8 cellular contexts compared by ENCODE assay signal in genomic region chr1:145979746-145980435, GRCh38. TPM values are rescaled to one million over a fixed set of nuclear protein-coding genes. Genes with fewer than 3 reads are reported as not detected.
DNase-seq lines count a peak whose midpoint lies in the region; ATAC-seq and TF ChIP-seq lines count a peak whose summit lies in the region.

No MANE protein-coding gene starts in this region.

- H3K9ac ChIP-seq in BLaER1, result peak overlapping the region; percentile 28

- H3K4me3 ChIP-seq in BLaER1 (peak overlapping the region; percentile 46), Peyer's patch (peak overlapping the region; percentile 7 to 35 (median 18)), fibroblast of pulmonary artery (replicated peaks; ENCODE audit: low read depth, low read length) (peak overlapping the region; percentile 8), spleen (peak overlapping the region in 5 of 8 donors; percentile 2 to 61 (median 10))

- H3K36me3 ChIP-seq in BLaER1, result no peaks in the 10 kb centered on the region
- no peaks in the 10 kb centered on the region for H3K36me3 ChIP-seq in Peyer's patch
- peaks cover 0 to 11% (median 0%) of the 10 kb centered on the region in 6 donors for H3K36me3 ChIP-seq in spleen

- DNase-seq in Peyer's patch (peak in 2 of 3 donors; percentile 41 to 73), fibroblast of pulmonary artery (ENCODE audit: low read depth) (peak; percentile 61), spleen (no peak), NCI-H748 treated with DMSO at 0.1 percent for 48 hours (lab: John Stamatoyannopoulos, UW) (no peak)
- DNase-seq in activated effector memory CD4-positive, alpha-beta T cell treated with Interleukin-2 at 50 U/mL for 16 hours, result no peak

- H3K27ac ChIP-seq in BLaER1, result peak overlapping the region; percentile 78
- H3K27ac ChIP-seq in Peyer's patch, result peak overlapping the region; percentile 86 to 98 (median 92)
- peak overlapping the region; percentile 94 to 100 (median 99) for H3K27ac ChIP-seq in spleen

- H3K9me3 ChIP-seq in BLaER1 (no peaks in the 10 kb centered on the region), Peyer's patch (no peaks in the 10 kb centered on the region), spleen (no peaks in the 10 kb centered on the region)

- H3K27me3 ChIP-seq in BLaER1 (no peaks in the 10 kb centered on the region), Peyer's patch (no peaks in the 10 kb centered on the region), spleen (replicated peaks in 1 of 7) (no peaks in the 10 kb centered on the region)

- TF ChIP-seq POLR2A in Peyer's patch (IDR thresholded peaks at IDR 0.05) (no peak), spleen (IDR thresholded peaks at IDR 0.05) (no peak)

- peaks cover 45% of the 10 kb centered on the region for H3K4me1 ChIP-seq in BLaER1
- peaks cover 15 to 70% (median 41%) of the 10 kb centered on the region in 4 donors for H3K4me1 ChIP-seq in Peyer's patch
- H3K4me1 ChIP-seq in spleen, result peaks cover 68 to 82% (median 80%) of the 10 kb centered on the region in 6 donors

- H4K20me1 ChIP-seq in BLaER1, result no peaks in the 10 kb centered on the region

- intact Hi-C loops in spleen (cut with DNase I; ENCODE audit: low total_unique reads), result loop anchor here (5.0 kb wide), 1 partner anchor 32 kb away; no protein-coding TSS in a partner anchor

- WGBS in spleen, 5 donors, result 16 to 24% (median 21%) methylated on average over 7 of the region's 7 CpGs

- no peak for TF ChIP-seq CTCF in Peyer's patch (IDR thresholded peaks at IDR 0.05)
- TF ChIP-seq CTCF in fibroblast of pulmonary artery (IDR thresholded peaks at IDR 0.05; ENCODE audit: low read length, missing control alignments), result no peak
- no peak for TF ChIP-seq CTCF in spleen (IDR thresholded peaks at IDR 0.05 in 8 of 11, conservative IDR thresholded peaks at IDR 0.05 in 3 of 11)

- H3K4me2 ChIP-seq in BLaER1, result peak overlapping the region; percentile 75

- ATAC-seq in GM21529 (IDR thresholded peaks at IDR 0.05; ENCODE audit: unreplicated experiment), result peak; percentile 26
- ATAC-seq in GM19397 (IDR thresholded peaks at IDR 0.05; ENCODE audit: unreplicated experiment), result no peak

RNA-seq across cellular contexts. Expression of gene POLR3GL, which starts 15.4 kb away (rescaled TPM):
- total RNA-seq in Peyer's patch, result 10 to 100 TPM in 3 of 4 donors, 1 to 10 TPM in 1; 8.7 to 25.6 (median 12.5) TPM
- 10 to 100 TPM; 22.1 to 34.0 (median 31.1) TPM for total RNA-seq in spleen
- 10 to 100 TPM; 55.6 to 69.2 (median 63.0) TPM for polyA plus RNA-seq in spleen

RNA-seq across cellular contexts. Expression of gene ANKRD34A, which starts 15.5 kb away (rescaled TPM):
- total RNA-seq in Peyer's patch (1 to 10 TPM in 1 of 4 donors, under 1 TPM in 1, not detected in 2; 0.54 to 3.7 TPM), spleen (1 to 10 TPM in 5 of 7 donors, under 1 TPM in 2; 0.79 to 3.1 (median 1.2) TPM)
- polyA plus RNA-seq in spleen, result under 1 TPM; 0.57 to 0.99 (median 0.62) TPM

RNA-seq across cellular contexts. Expression of gene TXNIP, which starts 16.5 kb away (rescaled TPM):
- total RNA-seq in Peyer's patch (1,000 to 10,000 TPM in 2 of 4 donors, 100 to 1,000 TPM in 2; 313 to 1,366 (median 694) TPM), spleen (1,000 to 10,000 TPM in 5 of 7 donors, 100 to 1,000 TPM in 2; 622 to 2,368 (median 1,747) TPM)
- 100 to 1,000 TPM; 446 to 779 (median 670) TPM for polyA plus RNA-seq in spleen

RNA-seq across cellular contexts. Expression of gene LIX1L, which starts 22.1 kb away (rescaled TPM):
- 10 to 100 TPM in 1 of 4 donors, 1 to 10 TPM in 3; 3.7 to 10.7 (median 4.5) TPM for total RNA-seq in Peyer's patch
- total RNA-seq in spleen, result 10 to 100 TPM; 35.1 to 52.9 (median 39.5) TPM
- polyA plus RNA-seq in spleen, result 10 to 100 TPM; 11.0 to 17.8 (median 14.4) TPM

RNA-seq across cellular contexts. Expression of gene HJV, which starts 41.6 kb away (rescaled TPM):
- total RNA-seq in Peyer's patch (not detected), spleen (not detected)
- polyA plus RNA-seq in spleen, result not detected

Comparison
In these comparisons a context has a peak if more than half of its experiments do, and no peak if none do; other contexts are left out.
1. DNase-seq: peak in Peyer's patch (2 of 3) and fibroblast of pulmonary artery (single experiment); none in spleen (single experiment), activated effector memory CD4-positive, alpha-beta T cell treated with Interleukin-2 at 50 U/mL for 16 hours (single experiment) and NCI-H748 treated with DMSO at 0.1 percent for 48 hours (single experiment).
2. Peak in every context shown above with its lines, with median percentiles within 50 percentile points of each other: H3K27ac ChIP-seq and H3K4me3 ChIP-seq.